ENCODE assay signal across 2 cellular contexts in the genomic region with DNA sequence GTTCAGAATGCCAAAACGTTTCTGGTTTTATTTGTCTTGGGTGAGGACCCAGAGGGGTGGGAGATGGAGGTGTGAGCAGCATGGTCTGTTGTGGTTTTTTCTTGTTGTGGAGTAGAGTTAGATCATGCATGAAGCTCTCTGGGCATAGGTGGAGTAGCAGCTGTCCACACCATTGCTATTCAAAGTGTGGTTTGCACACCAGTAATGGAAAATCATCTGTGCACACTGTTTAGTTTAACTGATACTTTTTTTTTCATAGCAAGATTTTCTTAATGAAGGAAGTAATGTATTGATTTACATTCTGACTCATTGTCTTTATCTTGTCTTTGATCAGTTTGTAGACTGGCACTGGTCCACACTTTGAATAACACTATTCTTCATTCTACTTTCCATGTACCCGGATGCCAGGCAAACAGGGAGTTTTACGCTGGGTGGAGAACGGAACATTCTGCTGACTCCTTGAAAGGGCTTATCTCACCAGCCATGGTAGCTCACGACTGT.
TF ChIP-seq lines count a peak whose summit lies in the region.

No MANE protein-coding gene starts in this region.

TF ChIP-seq in HCT116, 20 proteins besides CTCF, POLR2A, EP300 and RAD21:
- TF ChIP-seq ZNF274 (IDR thresholded peaks at IDR 0.05; ENCODE audit: low read depth, low read length) (no peak), JUND (IDR thresholded peaks at IDR 0.05) (peak; percentile 26; the same call in 1 of the 2 replicates), ELF1 (IDR thresholded peaks at IDR 0.05; ENCODE audit: borderline replicate concordance, low read depth) (no peak), SRF (IDR thresholded peaks at IDR 0.05; ENCODE audit: low read depth) (peak; percentile 1; the same call in 1 of the 2 replicates), SP1 (IDR thresholded peaks at IDR 0.05; ENCODE audit: low read depth) (peak; percentile 31; the same call in 1 of the 2 replicates)
- TF ChIP-seq, protein P1, sequence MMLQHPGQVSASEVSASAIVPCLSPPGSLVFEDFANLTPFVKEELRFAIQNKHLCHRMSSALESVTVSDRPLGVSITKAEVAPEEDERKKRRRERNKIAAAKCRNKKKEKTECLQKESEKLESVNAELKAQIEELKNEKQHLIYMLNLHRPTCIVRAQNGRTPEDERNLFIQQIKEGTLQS (IDR thresholded peaks at IDR 0.05), result no peak

TF ChIP-seq in WTC11, 78 proteins besides CTCF, POLR2A, EP300 and RAD21:
- no peak for TF ChIP-seq PRRX2 (CRISPR knock-in tag; IDR thresholded peaks at IDR 0.05)
- TF ChIP-seq, protein P2, sequence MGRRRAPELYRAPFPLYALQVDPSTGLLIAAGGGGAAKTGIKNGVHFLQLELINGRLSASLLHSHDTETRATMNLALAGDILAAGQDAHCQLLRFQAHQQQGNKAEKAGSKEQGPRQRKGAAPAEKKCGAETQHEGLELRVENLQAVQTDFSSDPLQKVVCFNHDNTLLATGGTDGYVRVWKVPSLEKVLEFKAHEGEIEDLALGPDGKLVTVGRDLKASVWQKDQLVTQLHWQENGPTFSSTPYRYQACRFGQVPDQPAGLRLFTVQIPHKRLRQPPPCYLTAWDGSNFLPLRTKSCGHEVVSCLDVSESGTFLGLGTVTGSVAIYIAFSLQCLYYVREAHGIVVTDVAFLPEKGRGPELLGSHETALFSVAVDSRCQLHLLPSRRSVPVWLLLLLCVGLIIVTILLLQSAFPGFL (CRISPR knock-in tag; IDR thresholded peaks at IDR 0.05; ENCODE audit: borderline replicate concordance), result no peak
- no peak for TF ChIP-seq ZBTB21 (CRISPR knock-in tag; IDR thresholded peaks at IDR 0.05; ENCODE audit: borderline replicate concordance)
- TF ChIP-seq, protein P3, sequence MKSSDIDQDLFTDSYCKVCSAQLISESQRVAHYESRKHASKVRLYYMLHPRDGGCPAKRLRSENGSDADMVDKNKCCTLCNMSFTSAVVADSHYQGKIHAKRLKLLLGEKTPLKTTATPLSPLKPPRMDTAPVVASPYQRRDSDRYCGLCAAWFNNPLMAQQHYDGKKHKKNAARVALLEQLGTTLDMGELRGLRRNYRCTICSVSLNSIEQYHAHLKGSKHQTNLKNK (CRISPR knock-in tag; IDR thresholded peaks at IDR 0.05), result no peak
- TF ChIP-seq ZNF396 (CRISPR knock-in tag; IDR thresholded peaks at IDR 0.05; ENCODE audit: borderline replicate concordance), result no peak
- TF ChIP-seq ESRRA (CRISPR knock-in tag; IDR thresholded peaks at IDR 0.05; ENCODE audit: borderline replicate concordance), result no peak
- TF ChIP-seq FOXJ3 (CRISPR knock-in tag; IDR thresholded peaks at IDR 0.05; ENCODE audit: borderline replicate concordance), result no peak
- no peak for TF ChIP-seq HMGA2 (CRISPR knock-in tag; IDR thresholded peaks at IDR 0.05)
- TF ChIP-seq MXD4 (CRISPR knock-in tag; IDR thresholded peaks at IDR 0.05; ENCODE audit: borderline replicate concordance), result no peak
- TF ChIP-seq, protein P4, sequence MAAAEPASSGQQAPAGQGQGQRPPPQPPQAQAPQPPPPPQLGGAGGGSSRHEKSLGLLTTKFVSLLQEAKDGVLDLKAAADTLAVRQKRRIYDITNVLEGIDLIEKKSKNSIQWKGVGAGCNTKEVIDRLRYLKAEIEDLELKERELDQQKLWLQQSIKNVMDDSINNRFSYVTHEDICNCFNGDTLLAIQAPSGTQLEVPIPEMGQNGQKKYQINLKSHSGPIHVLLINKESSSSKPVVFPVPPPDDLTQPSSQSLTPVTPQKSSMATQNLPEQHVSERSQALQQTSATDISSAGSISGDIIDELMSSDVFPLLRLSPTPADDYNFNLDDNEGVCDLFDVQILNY (CRISPR knock-in tag; IDR thresholded peaks at IDR 0.05), result no peak
- no peak for TF ChIP-seq GRHL2 (CRISPR knock-in tag; IDR thresholded peaks at IDR 0.05; ENCODE audit: insufficient replicate concordance, severe bottlenecking)
- no peak for TF ChIP-seq ETV6 (CRISPR knock-in tag; IDR thresholded peaks at IDR 0.05)
